1 cellular context compared by ENCODE assay signal in the genomic region with DNA sequence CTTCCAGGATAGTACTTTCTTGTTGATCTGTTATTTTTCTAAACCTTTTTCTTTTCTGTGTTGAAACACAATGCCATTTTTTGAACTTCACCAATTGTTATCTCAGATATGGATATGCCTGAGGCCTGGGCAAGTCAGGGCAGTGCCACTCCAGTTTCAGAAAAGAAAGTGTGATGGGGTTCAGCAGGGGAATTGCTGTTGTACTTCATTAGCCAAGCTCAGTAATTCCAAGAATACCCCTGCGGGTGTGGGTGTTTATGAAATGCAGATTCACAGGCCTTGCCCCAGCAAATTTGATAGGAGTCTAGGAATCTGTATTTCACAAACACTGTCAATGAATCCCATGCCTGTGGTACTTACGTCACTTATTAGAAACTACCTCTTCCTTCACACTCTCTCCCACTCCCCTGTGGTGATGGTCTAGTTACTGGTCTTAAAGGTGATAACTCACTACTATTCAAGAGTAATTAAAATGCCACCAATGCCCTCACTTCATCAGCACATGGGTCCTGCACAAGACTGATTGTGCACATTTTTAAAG.
TF ChIP-seq lines count a peak whose summit lies in the region.

No MANE protein-coding gene starts in this region.

TF ChIP-seq in GM23338, 12 proteins besides CTCF, POLR2A, EP300 and RAD21 (continued from another document):
- TF ChIP-seq ZNF462 (CRISPR knock-in tag; IDR thresholded peaks at IDR 0.05), result no peak
- no peak for TF ChIP-seq REST (IDR thresholded peaks at IDR 0.05; ENCODE audit: unreplicated experiment)
- TF ChIP-seq NANOG (IDR thresholded peaks at IDR 0.05; ENCODE audit: borderline replicate concordance), result no peak
- no peak for TF ChIP-seq EZH2 (IDR thresholded peaks at IDR 0.05; ENCODE audit: low read depth, unreplicated experiment)
- TF ChIP-seq ZNF331 (CRISPR knock-in tag; IDR thresholded peaks at IDR 0.05; ENCODE audit: low read depth), result no peak
- no peak for TF ChIP-seq POLR2AphosphoS5 (IDR thresholded peaks at IDR 0.05; ENCODE audit: low read depth)
